Comparison of ENCODE assay signal across 22 cellular contexts in genomic region chr9:81096667-81097066, GRCh38.
A peak's percentile ranks its signal among the peaks of the same experiment; 100 is the strongest.
DNase-seq lines count a peak whose midpoint lies in the region; ATAC-seq and TF ChIP-seq lines count a peak whose summit lies in the region.
"Had no signal": no experiment of that assay in that cellular context is flagged by ENCODE, and none has a peak within 500 bp of the region (broad histone marks: within the 10 kb centered on the region; RNA-seq: fewer than 3 reads in every experiment).

No MANE protein-coding gene starts in this region.

- H3K36me3 ChIP-seq in BLaER1 (no peaks in the 10 kb centered on the region), adrenal gland (replicated peaks in 1 of 2) (no peaks in the 10 kb centered on the region)
- H3K36me3 ChIP-seq: HAP-1, MG63 had no signal

- H3K9me3 ChIP-seq in BLaER1 (peaks cover 28% of the 10 kb centered on the region), adrenal gland (replicated peaks in 1 of 3) (peaks cover 0 to 4% (median 0%) of the 10 kb centered on the region in 3 donors)
- H3K9me3 ChIP-seq: HAP-1, MG63 had no signal

- intact Hi-C loops in adrenal gland (cut with DNase I) (no loop called here), sciatic nerve (cut with DNase I) (no loop called here), left cardiac atrium (cut with DNase I) (no loop called here)

- ATAC-seq in sciatic nerve (peak; percentile 38), GM18511 (IDR thresholded peaks at IDR 0.05; ENCODE audit: unreplicated experiment) (no peak), left cardiac atrium (no peak)

- TF ChIP-seq CTCF in adrenal gland (IDR thresholded peaks at IDR 0.05) = no peak

- TF ChIP-seq POLR2A in adrenal gland (IDR thresholded peaks at IDR 0.05) = no peak

- H3K4me2 ChIP-seq in BLaER1 = peak overlapping the region; percentile 58
- H3K4me2 ChIP-seq: PC-9 had no signal

- no peak overlapping the region for H3K4me3 ChIP-seq in BLaER1
- no peak overlapping the region for H3K4me3 ChIP-seq in adrenal gland
- H3K4me3 ChIP-seq: HAP-1, MG63, PC-9, SK-N-MC had no signal

- H3K27me3 ChIP-seq in BLaER1 = no peaks in the 10 kb centered on the region
- no peaks in the 10 kb centered on the region for H3K27me3 ChIP-seq in adrenal gland
- H3K27me3 ChIP-seq: MG63 had no signal

- H3K27ac ChIP-seq in BLaER1 (no peak overlapping the region), adrenal gland (peak overlapping the region in 4 of 5 donors; percentile 17 to 83 (median 59))
- H3K27ac ChIP-seq: PC-9, RWPE1, SK-N-MC had no signal

- H3K9ac ChIP-seq in BLaER1 = no peak overlapping the region

- 41 to 51% (median 44%) methylated on average over 4 of the region's 4 CpGs for WGBS in adrenal gland, 4 donors

- DNase-seq in adrenal gland = peak in 5 of 7 donors; percentile 13 to 64 (median 33)
- DNase-seq in medulla oblongata (ENCODE audit: extremely low spot score) = peak; percentile 10
- DNase-seq in sciatic nerve (ENCODE audit: low spot score) = no peak
- DNase-seq in NCI-H1105 (lab: John Stamatoyannopoulos, UW) = no peak
- no peak for DNase-seq in left cardiac atrium
- DNase-seq: AML-193, DMS53, GDM1, Kasumi-1, MG63, NCI-H1048, NCI-H1436 treated with DMSO at 0.1 percent for 48 hours, NCI-H2029, NCI-H2227 treated with DMSO at 0.1 percent for 48 hours, NCI-H510A, PC-9, SHP77 treated with DMSO at 0.1 percent for 48 hours had no signal

- no peaks in the 10 kb centered on the region for H4K20me1 ChIP-seq in BLaER1

- H3K4me1 ChIP-seq in BLaER1 (peaks cover 13% of the 10 kb centered on the region), adrenal gland (replicated peaks in 1 of 2) (peaks cover 9 to 10% of the 10 kb centered on the region in 2 donors)
- H3K4me1 ChIP-seq: HAP-1 had no signal

Comparison
In these comparisons a context has a peak if more than half of its experiments do, and no peak if none do; other contexts are left out.
1. DNase-seq: peak in adrenal gland (5 of 7) and medulla oblongata (single experiment); none in sciatic nerve (single experiment), NCI-H1105 (single experiment) and left cardiac atrium (single experiment).